9 cellular contexts compared by ENCODE assay signal in genomic region chr9:137878146-137878941, GRCh38. TPM values are rescaled to one million over a fixed set of nuclear protein-coding genes. Genes with fewer than 3 reads are reported as not detected.
A peak's percentile ranks its signal among the peaks of the same experiment; 100 is the strongest.
DNase-seq lines count a peak whose midpoint lies in the region; ATAC-seq and TF ChIP-seq lines count a peak whose summit lies in the region.
"Had no signal": no experiment of that assay in that cellular context is flagged by ENCODE, and none has a peak within 500 bp of the region (broad histone marks: within the 10 kb centered on the region; RNA-seq: fewer than 3 reads in every experiment).

No MANE protein-coding gene starts in this region.

- POLR2A ChIA-PET in CD4-positive, alpha-beta memory T cell (lab: Charles Lee; ENCODE audit: partially characterized antibody), result no interaction called here

- no peak overlapping the region for H3K27ac ChIP-seq in CD4-positive, alpha-beta memory T cell (ENCODE audit: low read depth, low read length)
- H3K27ac ChIP-seq in body of pancreas, result no peak overlapping the region
- no peak overlapping the region for H3K27ac ChIP-seq in testis

- peaks cover 21 to 28% of the 10 kb centered on the region in 2 donors for H3K27me3 Mint-ChIP-seq in CD4-positive, alpha-beta memory T cell

- H3K4me3 Mint-ChIP-seq in CD4-positive, alpha-beta memory T cell, result no peak overlapping the region
- H3K4me3 Mint-ChIP-seq: activated naive CD4-positive, alpha-beta T cell treated with anti-CD3 and anti-CD28 coated beads, Interleukin-2, amount 50 U/mL, for 24 hours had no signal

- H3K4me1 Mint-ChIP-seq in CD4-positive, alpha-beta memory T cell, result peaks cover 0 to 10% (median 3%) of the 10 kb centered on the region in 4 donors

- H3K36me3 Mint-ChIP-seq in CD4-positive, alpha-beta memory T cell, result no peaks in the 10 kb centered on the region
- H3K36me3 Mint-ChIP-seq: activated naive CD4-positive, alpha-beta T cell treated with anti-CD3 and anti-CD28 coated beads, Interleukin-2, amount 50 U/mL, for 24 hours had no signal

- peak in 4 of 5 donors; percentile 9 to 26 (median 24) for DNase-seq in CD4-positive, alpha-beta memory T cell
- DNase-seq in NCI-H1930 (lab: John Stamatoyannopoulos, UW) (peak; percentile 44 to 66), body of pancreas (peak in 2 of 4 donors; percentile 21 to 29), islet precursor cell (peak; percentile 85), testis (peak; percentile 49)

- peaks cover 0 to 3% (median 0%) of the 10 kb centered on the region in 8 donors for H3K9me3 Mint-ChIP-seq in CD4-positive, alpha-beta memory T cell
- H3K9me3 Mint-ChIP-seq: activated naive CD4-positive, alpha-beta T cell treated with anti-CD3 and anti-CD28 coated beads, Interleukin-2, amount 50 U/mL, for 24 hours had no signal

- H3K36me3 ChIP-seq in CD4-positive, alpha-beta memory T cell (ENCODE audit: insufficient read depth, low read length), result no peaks in the 10 kb centered on the region
- no peaks in the 10 kb centered on the region for H3K36me3 ChIP-seq in body of pancreas (replicated peaks in 1 of 2; ENCODE audit: insufficient read depth in 1 of 2, low read depth in 2 of 2)
- H3K36me3 ChIP-seq in testis (ENCODE audit: low read depth, missing control alignments), result no peaks in the 10 kb centered on the region

- no peak overlapping the region for H3K27ac Mint-ChIP-seq in CD4-positive, alpha-beta memory T cell
- H3K27ac Mint-ChIP-seq: activated naive CD4-positive, alpha-beta T cell treated with anti-CD3 and anti-CD28 coated beads, Interleukin-2, amount 50 U/mL, for 24 hours had no signal

- WGBS in body of pancreas, 2 donors, result 2% methylated on average over 87 of the region's 101 CpGs; no CpG with 5 or more reads in 1 of the 2 donors
- 2 to 3% methylated on average over 10 to 100 of the region's 101 CpGs for WGBS in testis, 2 donors

- no peak for TF ChIP-seq CTCF in body of pancreas (IDR thresholded peaks at IDR 0.05)
- no peak for TF ChIP-seq CTCF in testis (IDR thresholded peaks at IDR 0.05)

- ATAC-seq in body of pancreas (peak; percentile 18), HG02642 (IDR thresholded peaks at IDR 0.05; ENCODE audit: poor library complexity, unreplicated experiment) (no peak), GM18502 (IDR thresholded peaks at IDR 0.05; ENCODE audit: poor library complexity, unreplicated experiment) (no peak), HG03039 (IDR thresholded peaks at IDR 0.05; ENCODE audit: unreplicated experiment) (no peak)

- no peaks in the 10 kb centered on the region for H3K4me1 ChIP-seq in CD4-positive, alpha-beta memory T cell (ENCODE audit: insufficient read depth, low read length)
- H3K4me1 ChIP-seq in body of pancreas (peaks cover 9% of the 10 kb centered on the region), testis (no peaks in the 10 kb centered on the region)

- TF ChIP-seq POLR2A in body of pancreas (IDR thresholded peaks at IDR 0.05) (no peak), testis (IDR thresholded peaks at IDR 0.05) (no peak)

- CTCF ChIA-PET in CD4-positive, alpha-beta memory T cell (lab: Charles Lee; ENCODE audit: partially characterized antibody), result no interaction called here

- no peaks in the 10 kb centered on the region for H3K9me3 ChIP-seq in CD4-positive, alpha-beta memory T cell (ENCODE audit: control insufficient read depth in 1 of 2, low read length in 2 of 2)
- no peaks in the 10 kb centered on the region for H3K9me3 ChIP-seq in body of pancreas
- no peaks in the 10 kb centered on the region for H3K9me3 ChIP-seq in testis

- peaks cover 4% of the 10 kb centered on the region for H3K27me3 ChIP-seq in CD4-positive, alpha-beta memory T cell (ENCODE audit: insufficient read depth, low read length)
- H3K27me3 ChIP-seq in body of pancreas (peaks cover 0 to 10% of the 10 kb centered on the region in 2 donors), testis (no peaks in the 10 kb centered on the region)

- H3K4me3 ChIP-seq in CD4-positive, alpha-beta memory T cell (ENCODE audit: low read length in 2 of 2), result no peak overlapping the region
- no peak overlapping the region for H3K4me3 ChIP-seq in body of pancreas
- H3K4me3 ChIP-seq in testis, result peak overlapping the region; percentile 39 to 58

- intact Hi-C loops in CD4-positive, alpha-beta memory T cell (cut with micrococcal nuclease), result no loop called here
- intact Hi-C loops in body of pancreas (cut with DNase I), result no loop called here
- intact Hi-C loops in testis (cut with DNase I; ENCODE audit: low total_unique reads), result no loop called here

RNA-seq across cellular contexts. Expression of gene CACNA1B, which starts 0.8 kb away (rescaled TPM):
- not detected for total RNA-seq in CD4-positive, alpha-beta memory T cell
- not detected for polyA plus RNA-seq in CD4-positive, alpha-beta memory T cell
- total RNA-seq in body of pancreas, result under 1 TPM; 0.26 to 0.99 TPM
- 10 to 100 TPM; 11.0 to 15.7 TPM for total RNA-seq in testis
- polyA plus RNA-seq in testis (ENCODE audit: insufficient read depth, low read depth, low replicate concordance), result 7.6 TPM

Comparison
In these comparisons a context has a peak if more than half of its experiments do, and no peak if none do; other contexts are left out.
1. H3K4me3 ChIP-seq: peak in testis (2 of 2); none in CD4-positive, alpha-beta memory T cell (0 of 2) and body of pancreas (0 of 2).
2. RNA of gene CACNA1B, which starts 0.8 kb away (total RNA-seq): 11.0 to 15.7 TPM in testis; 0.26 to 0.99 TPM in body of pancreas and not detected in CD4-positive, alpha-beta memory T cell; every median in the first group is over 4 times any median in the second.